Comparison of ENCODE assay signal across 7 cellular contexts in genomic region chr7:135169936-135170222, GRCh38. TPM values are rescaled to one million over a fixed set of nuclear protein-coding genes. Genes with fewer than 3 reads are reported as not detected.
A peak's percentile ranks its signal among the peaks of the same experiment; 100 is the strongest.
DNase-seq lines count a peak whose midpoint lies in the region; ATAC-seq and TF ChIP-seq lines count a peak whose summit lies in the region.

No MANE protein-coding gene starts in this region.

- H3K9ac ChIP-seq in Loucy (ENCODE audit: low read depth, low read length, poor library complexity, severe bottlenecking) (peak overlapping the region; percentile 87), muscle layer of colon (ENCODE audit: low read length) (peak overlapping the region; percentile 84)

- H3K27ac ChIP-seq in muscle layer of colon (ENCODE audit: low read depth, low read length) = peak overlapping the region; percentile 97

- peaks cover 35% of the 10 kb centered on the region for H3K79me2 ChIP-seq in Loucy (ENCODE audit: insufficient read depth, low read length)

- H3K9me2 ChIP-seq in Loucy (replicated peaks; ENCODE audit: low read depth, low read length) = no peaks in the 10 kb centered on the region

- H3K27me3 ChIP-seq in Loucy (ENCODE audit: insufficient read depth, low read length, poor library complexity, severe bottlenecking) (no peaks in the 10 kb centered on the region), muscle layer of colon (ENCODE audit: control insufficient read depth in 1 of 2, insufficient read depth in 2 of 2, low read length in 2 of 2) (no peaks in the 10 kb centered on the region)

- H3K4me1 ChIP-seq in Loucy (ENCODE audit: insufficient read depth, low read length, poor library complexity, severe bottlenecking) (peaks cover 22% of the 10 kb centered on the region), muscle layer of colon (ENCODE audit: insufficient read depth, low read length) (peaks cover 27% of the 10 kb centered on the region)

- H4K20me1 ChIP-seq in Loucy (ENCODE audit: insufficient read depth, low read length, poor library complexity, severe bottlenecking) = peaks cover 40% of the 10 kb centered on the region

- DNase-seq in cardiac fibroblast (ENCODE audit: low read depth in 2 of 2) = peak in 1 of 2 donors; percentile 53
- DNase-seq in EL = no peak

- no peaks in the 10 kb centered on the region for H3F3A ChIP-seq in Loucy (ENCODE audit: low read depth)

- H3K36me3 ChIP-seq in Loucy (ENCODE audit: insufficient read depth, low read length) (peaks cover 22% of the 10 kb centered on the region; the same call in 1 of the 2 replicates), muscle layer of colon (ENCODE audit: insufficient read depth, low read length) (peaks cover 35% of the 10 kb centered on the region)

- peak overlapping the region; percentile 90 for H3K4me2 ChIP-seq in Loucy (ENCODE audit: low read depth, low read length, poor library complexity, severe bottlenecking)

- ATAC-seq in GM19452 (IDR thresholded peaks at IDR 0.05; ENCODE audit: unreplicated experiment) (peak; percentile 4), esophagus mucosa (no peak), GM18511 (IDR thresholded peaks at IDR 0.05; ENCODE audit: unreplicated experiment) (no peak)

- H3K9me3 ChIP-seq in Loucy (ENCODE audit: insufficient read depth, low read depth, low read length) (no peaks in the 10 kb centered on the region), muscle layer of colon (ENCODE audit: low read length) (no peaks in the 10 kb centered on the region)

- H3K4me3 ChIP-seq in Loucy (ENCODE audit: low read length, poor library complexity, severe bottlenecking) = peak overlapping the region; percentile 81
- H3K4me3 ChIP-seq in cardiac fibroblast (replicated peaks in 1 of 2; ENCODE audit: low read depth in 2 of 2, low read length in 2 of 2) = peak overlapping the region; percentile 76 to 82
- peak overlapping the region; percentile 79 to 90 for H3K4me3 ChIP-seq in muscle layer of colon (ENCODE audit: low read depth in 1 of 2, low read length in 2 of 2)

- peak overlapping the region; percentile 93 for H2AFZ ChIP-seq in Loucy (ENCODE audit: low read length)

- TF ChIP-seq CTCF in Loucy (conservative IDR thresholded peaks at IDR 0.05; ENCODE audit: low read length) (no peak), cardiac fibroblast (IDR thresholded peaks at IDR 0.05; ENCODE audit: low read depth, low read length) (no peak)

RNA-seq across cellular contexts. Expression of gene CYREN, which starts 0.6 kb away (rescaled TPM):
- total RNA-seq in esophagus mucosa = 39.6 TPM

RNA-seq across cellular contexts. Expression of gene TMEM140, which starts 22.0 kb away (rescaled TPM):
- 1.4 TPM for total RNA-seq in esophagus mucosa

RNA-seq across cellular contexts. Expression of gene WDR91, which starts 41.4 kb away (rescaled TPM):
- total RNA-seq in esophagus mucosa = 28.8 TPM
